In genomic region chr10:97713828-97714400, GRCh38 we compare ENCODE assay signal across 8 cellular contexts. TPM values are rescaled to one million over a fixed set of nuclear protein-coding genes. Genes with fewer than 3 reads are reported as not detected.
DNase-seq lines count a peak whose midpoint lies in the region; ATAC-seq and TF ChIP-seq lines count a peak whose summit lies in the region.

No MANE protein-coding gene starts in this region.

- peak overlapping the region; percentile 59; the same call in 1 of the 2 replicates for H3K27ac ChIP-seq in HUES6 (ENCODE audit: low read depth, low read length)
- peak overlapping the region; percentile 64 to 84 for H3K27ac ChIP-seq in SK-N-SH (ENCODE audit: low read depth in 2 of 2, low read length in 1 of 2)
- peak overlapping the region; percentile 98 to 100 for H3K27ac ChIP-seq in ascending aorta
- peak overlapping the region; percentile 88 to 92 for H3K27ac ChIP-seq in prostate gland

- peak overlapping the region; percentile 81 for H3K4me3 ChIP-seq in HUES6 (ENCODE audit: low read depth, low read length)
- peak overlapping the region; percentile 64 to 71 for H3K4me3 ChIP-seq in SK-N-SH (ENCODE audit: low read depth in 2 of 2, low read length in 1 of 2)
- H3K4me3 ChIP-seq in ascending aorta = peak overlapping the region; percentile 67 to 78
- peak overlapping the region; percentile 44 to 53 for H3K4me3 ChIP-seq in prostate gland

- no peak for TF ChIP-seq EP300 in SK-N-SH (IDR thresholded peaks at IDR 0.05; ENCODE audit: borderline replicate concordance in 1 of 2, low read depth in 1 of 2, low read length in 1 of 2)

- peak; percentile 54 for TF ChIP-seq POLR2A in prostate gland (IDR thresholded peaks at IDR 0.05)

- peaks cover 22% of the 10 kb centered on the region for H4K20me1 ChIP-seq in SK-N-SH (ENCODE audit: insufficient read depth)

- peaks cover 34% of the 10 kb centered on the region for H3K4me1 ChIP-seq in HUES6 (ENCODE audit: control insufficient read depth, insufficient read depth, low read length)
- peaks cover 19 to 26% of the 10 kb centered on the region in 2 experiments; a peak in 3 of 4 replicates for H3K4me1 ChIP-seq in SK-N-SH (ENCODE audit: control insufficient read depth in 1 of 2, insufficient read depth in 2 of 2, low read depth in 1 of 2, low read length in 1 of 2)
- peaks cover 34 to 60% of the 10 kb centered on the region in 2 donors for H3K4me1 ChIP-seq in ascending aorta
- H3K4me1 ChIP-seq in prostate gland (replicated peaks) = peaks cover 2% of the 10 kb centered on the region

- TF ChIP-seq RAD21 in SK-N-SH (IDR thresholded peaks at IDR 0.05; ENCODE audit: low read length) = no peak

- peak; percentile 57 for DNase-seq in DMS153 treated with DMSO at 0.1 percent for 48 hours (lab: John Stamatoyannopoulos, UW; ENCODE audit: unreplicated experiment)
- peak; percentile 90 for DNase-seq in GM20000 (ENCODE audit: low spot score)
- DNase-seq in SK-N-SH = peak; percentile 86
- DNase-seq in ascending aorta (ENCODE audit: low spot score in 2 of 2) = peak; percentile 47 to 82
- DNase-seq in left ventricle myocardium superior = peak; percentile 84
- peak; percentile 63 for DNase-seq in prostate gland (ENCODE audit: low spot score)
- DNase-seq in NCI-H2029 treated with DMSO at 0.1 percent for 48 hours (lab: John Stamatoyannopoulos, UW) = no peak

- CTCF ChIA-PET in SK-N-SH (lab: Yijun Ruan, JAX) = interaction anchor here (0.7 to 25.0 kb wide), 10 partner anchors 9 to 314 kb away, joined by 3 to 687 read pairs (median 5); partner anchors contain the start of gene ZFYVE27

- H3K9ac ChIP-seq in HUES6 (ENCODE audit: low read length) (peak overlapping the region; percentile 85), SK-N-SH (peak overlapping the region; percentile 86)

- peak overlapping the region; percentile 69; the same call in 1 of the 2 replicates for H2AFZ ChIP-seq in SK-N-SH (ENCODE audit: low read depth)

- 2% methylated on average over 8 of the region's 69 CpGs for WGBS in SK-N-SH (ENCODE audit: low lambda C conversion rate)
- under 1% methylated on average over 69 of the region's 69 CpGs for WGBS in prostate gland

- H3K9me3 ChIP-seq in HUES6 (ENCODE audit: control insufficient read depth, insufficient read depth, low read depth, low read length) (no peaks in the 10 kb centered on the region), SK-N-SH (no peaks in the 10 kb centered on the region), ascending aorta (no peaks in the 10 kb centered on the region), prostate gland (no peaks in the 10 kb centered on the region)

- POLR2A ChIA-PET in SK-N-SH (lab: Yijun Ruan, JAX) = interaction anchor here (1.0 to 2.7 kb wide), 5 partner anchors 10 to 75 kb away, joined by 3 to 21 read pairs (median 4); partner anchors contain the start of genes AVPI1 and ZFYVE27

- H3K27me3 ChIP-seq in HUES6 (ENCODE audit: control insufficient read depth, insufficient read depth, low read length) (no peaks in the 10 kb centered on the region), SK-N-SH (ENCODE audit: insufficient read depth) (no peaks in the 10 kb centered on the region), ascending aorta (no peaks in the 10 kb centered on the region), prostate gland (replicated peaks; ENCODE audit: insufficient read depth) (no peaks in the 10 kb centered on the region)

- peaks cover 12% of the 10 kb centered on the region for H3K36me3 ChIP-seq in HUES6 (ENCODE audit: control insufficient read depth, insufficient read depth, low read length)
- H3K36me3 ChIP-seq in SK-N-SH (replicated peaks in 1 of 2; ENCODE audit: control insufficient read depth in 1 of 2, insufficient read depth in 2 of 2, low read length in 1 of 2) = peaks cover 16 to 25% of the 10 kb centered on the region in 2 experiments
- H3K36me3 ChIP-seq in ascending aorta = peaks cover 4 to 22% of the 10 kb centered on the region in 2 donors
- H3K36me3 ChIP-seq in prostate gland = no peaks in the 10 kb centered on the region

- peak; percentile 38 for TF ChIP-seq CTCF in GM20000 (IDR thresholded peaks at IDR 0.05; ENCODE audit: extremely low read depth, missing control alignments)
- peak; percentile 29; the same call in 1 of the 2 replicates for TF ChIP-seq CTCF in SK-N-SH (IDR thresholded peaks at IDR 0.05)
- peak in 1 of 3 experiments; percentile 18 for TF ChIP-seq CTCF in ascending aorta (IDR thresholded peaks at IDR 0.05)
- peak in 1 of 4 experiments; percentile 29 for TF ChIP-seq CTCF in prostate gland (IDR thresholded peaks at IDR 0.05)

- H3F3A ChIP-seq in SK-N-SH (replicated peaks; ENCODE audit: insufficient read depth) = peaks cover 3% of the 10 kb centered on the region

- peak overlapping the region; percentile 90 for H3K4me2 ChIP-seq in SK-N-SH

- ATAC-seq in left ventricle myocardium superior = peak; percentile 78

- peaks cover 32% of the 10 kb centered on the region for H3K79me2 ChIP-seq in SK-N-SH (ENCODE audit: insufficient read depth)

- intact Hi-C loops in ascending aorta (cut with DNase I) = loop anchor here (1.0 to 10.0 kb wide), 4 partner anchors 12 to 421 kb away; partner anchors contain the start of genes AVPI1, MMS19, R3HCC1L and UBTD1
- intact Hi-C loops in left ventricle myocardium superior (cut with micrococcal nuclease) = no loop called here
- intact Hi-C loops in prostate gland (cut with DNase I) = no loop called here

- H3K9me2 ChIP-seq in SK-N-SH = no peaks in the 10 kb centered on the region

TF ChIP-seq in SK-N-SH, 30 proteins besides CTCF, POLR2A, EP300 and RAD21 (continues in another document):
- TF ChIP-seq, protein P1, sequence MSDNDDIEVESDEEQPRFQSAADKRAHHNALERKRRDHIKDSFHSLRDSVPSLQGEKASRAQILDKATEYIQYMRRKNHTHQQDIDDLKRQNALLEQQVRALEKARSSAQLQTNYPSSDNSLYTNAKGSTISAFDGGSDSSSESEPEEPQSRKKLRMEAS (IDR thresholded peaks at IDR 0.05; ENCODE audit: low read depth) = peak; percentile 91; the same call in 1 of the 2 replicates
- TF ChIP-seq GABPA (IDR thresholded peaks at IDR 0.05; ENCODE audit: low read depth) = no peak
- no peak for TF ChIP-seq ELF1 (IDR thresholded peaks at IDR 0.05)
- no peak for TF ChIP-seq NRF1 (IDR thresholded peaks at IDR 0.05; ENCODE audit: low read depth, low read length)
- TF ChIP-seq YY1 (IDR thresholded peaks at IDR 0.05; ENCODE audit: low read depth) = 0 out of 2 replicates have a peak, but pooled peaks have one; percentile 43
- TF ChIP-seq, protein P2, sequence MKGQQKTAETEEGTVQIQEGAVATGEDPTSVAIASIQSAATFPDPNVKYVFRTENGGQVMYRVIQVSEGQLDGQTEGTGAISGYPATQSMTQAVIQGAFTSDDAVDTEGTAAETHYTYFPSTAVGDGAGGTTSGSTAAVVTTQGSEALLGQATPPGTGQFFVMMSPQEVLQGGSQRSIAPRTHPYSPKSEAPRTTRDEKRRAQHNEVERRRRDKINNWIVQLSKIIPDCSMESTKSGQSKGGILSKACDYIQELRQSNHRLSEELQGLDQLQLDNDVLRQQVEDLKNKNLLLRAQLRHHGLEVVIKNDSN (IDR thresholded peaks at IDR 0.05; ENCODE audit: borderline replicate concordance, low read depth) = no peak
- no peak for TF ChIP-seq TAF1 (IDR thresholded peaks at IDR 0.05; ENCODE audit: borderline replicate concordance, low read depth, low read length)
- TF ChIP-seq, protein P3, sequence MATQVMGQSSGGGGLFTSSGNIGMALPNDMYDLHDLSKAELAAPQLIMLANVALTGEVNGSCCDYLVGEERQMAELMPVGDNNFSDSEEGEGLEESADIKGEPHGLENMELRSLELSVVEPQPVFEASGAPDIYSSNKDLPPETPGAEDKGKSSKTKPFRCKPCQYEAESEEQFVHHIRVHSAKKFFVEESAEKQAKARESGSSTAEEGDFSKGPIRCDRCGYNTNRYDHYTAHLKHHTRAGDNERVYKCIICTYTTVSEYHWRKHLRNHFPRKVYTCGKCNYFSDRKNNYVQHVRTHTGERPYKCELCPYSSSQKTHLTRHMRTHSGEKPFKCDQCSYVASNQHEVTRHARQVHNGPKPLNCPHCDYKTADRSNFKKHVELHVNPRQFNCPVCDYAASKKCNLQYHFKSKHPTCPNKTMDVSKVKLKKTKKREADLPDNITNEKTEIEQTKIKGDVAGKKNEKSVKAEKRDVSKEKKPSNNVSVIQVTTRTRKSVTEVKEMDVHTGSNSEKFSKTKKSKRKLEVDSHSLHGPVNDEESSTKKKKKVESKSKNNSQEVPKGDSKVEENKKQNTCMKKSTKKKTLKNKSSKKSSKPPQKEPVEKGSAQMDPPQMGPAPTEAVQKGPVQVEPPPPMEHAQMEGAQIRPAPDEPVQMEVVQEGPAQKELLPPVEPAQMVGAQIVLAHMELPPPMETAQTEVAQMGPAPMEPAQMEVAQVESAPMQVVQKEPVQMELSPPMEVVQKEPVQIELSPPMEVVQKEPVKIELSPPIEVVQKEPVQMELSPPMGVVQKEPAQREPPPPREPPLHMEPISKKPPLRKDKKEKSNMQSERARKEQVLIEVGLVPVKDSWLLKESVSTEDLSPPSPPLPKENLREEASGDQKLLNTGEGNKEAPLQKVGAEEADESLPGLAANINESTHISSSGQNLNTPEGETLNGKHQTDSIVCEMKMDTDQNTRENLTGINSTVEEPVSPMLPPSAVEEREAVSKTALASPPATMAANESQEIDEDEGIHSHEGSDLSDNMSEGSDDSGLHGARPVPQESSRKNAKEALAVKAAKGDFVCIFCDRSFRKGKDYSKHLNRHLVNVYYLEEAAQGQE (IDR thresholded peaks at IDR 0.05; ENCODE audit: low read depth, low read length) = no peak

RNA-seq across cellular contexts. Expression of gene MARVELD1, which starts 0.4 kb away (rescaled TPM):
- 53.0 and 53.8 TPM in 2 replicates for polyA plus RNA-seq in SK-N-SH (2012; rRNA removed)
- polyA plus RNA-seq in SK-N-SH (2012; cell fraction: cytosol; rRNA removed) = 58.5 and 71.1 TPM in 2 replicates
- 47.6 and 49.7 TPM in 2 replicates for polyA plus RNA-seq in SK-N-SH (2012; cell fraction: nucleus; rRNA removed)
- total RNA-seq in ascending aorta (43.7 TPM), left ventricle myocardium superior (7.1 TPM), prostate gland (10 to 100 TPM; 32.8 to 35.3 TPM)

RNA-seq across cellular contexts. Expression of gene ZFYVE27, which starts 23.0 kb away (rescaled TPM):
- 30.5 and 44.3 TPM in 2 replicates for polyA plus RNA-seq in SK-N-SH (2012; rRNA removed)
- polyA plus RNA-seq in SK-N-SH (2012; cell fraction: cytosol; rRNA removed) = 15.5 and 22.6 TPM in 2 replicates
- 111 and 122 TPM in 2 replicates for polyA plus RNA-seq in SK-N-SH (2012; cell fraction: nucleus; rRNA removed)
- 62.2 TPM for total RNA-seq in ascending aorta
- 13.7 TPM for total RNA-seq in left ventricle myocardium superior
- 10 to 100 TPM; 15.3 to 41.4 TPM for total RNA-seq in prostate gland

RNA-seq across cellular contexts. Expression of gene AVPI1, which starts 26.9 kb away (rescaled TPM):
- polyA plus RNA-seq in SK-N-SH (2012; rRNA removed) = 6.3 and 7.0 TPM in 2 replicates
- 4.0 and 5.0 TPM in 2 replicates for polyA plus RNA-seq in SK-N-SH (2012; cell fraction: cytosol; rRNA removed)
- polyA plus RNA-seq in SK-N-SH (2012; cell fraction: nucleus; rRNA removed) = 5.3 and 6.3 TPM in 2 replicates
- 23.7 TPM for total RNA-seq in ascending aorta
- total RNA-seq in left ventricle myocardium superior = 8.9 TPM
- total RNA-seq in prostate gland = 10 to 100 TPM; 17.0 to 28.6 TPM

RNA-seq across cellular contexts. Expression of gene SFRP5, which starts 57.9 kb away (rescaled TPM):
- polyA plus RNA-seq in SK-N-SH (2012; rRNA removed) = not detected in 2 replicates
- polyA plus RNA-seq in SK-N-SH (2012; cell fraction: cytosol; rRNA removed) = 0.01 TPM in 1 of 2 replicates, not detected in the other
- polyA plus RNA-seq in SK-N-SH (2012; cell fraction: nucleus; rRNA removed) = not detected in 2 replicates
- total RNA-seq in ascending aorta (not detected), left ventricle myocardium superior (1.3 TPM), prostate gland (1 to 10 TPM in 1 of 2 donors, under 1 TPM in 1; 0.23 to 3.2 TPM)
